8 cellular contexts compared by ENCODE assay signal in the genomic region with DNA sequence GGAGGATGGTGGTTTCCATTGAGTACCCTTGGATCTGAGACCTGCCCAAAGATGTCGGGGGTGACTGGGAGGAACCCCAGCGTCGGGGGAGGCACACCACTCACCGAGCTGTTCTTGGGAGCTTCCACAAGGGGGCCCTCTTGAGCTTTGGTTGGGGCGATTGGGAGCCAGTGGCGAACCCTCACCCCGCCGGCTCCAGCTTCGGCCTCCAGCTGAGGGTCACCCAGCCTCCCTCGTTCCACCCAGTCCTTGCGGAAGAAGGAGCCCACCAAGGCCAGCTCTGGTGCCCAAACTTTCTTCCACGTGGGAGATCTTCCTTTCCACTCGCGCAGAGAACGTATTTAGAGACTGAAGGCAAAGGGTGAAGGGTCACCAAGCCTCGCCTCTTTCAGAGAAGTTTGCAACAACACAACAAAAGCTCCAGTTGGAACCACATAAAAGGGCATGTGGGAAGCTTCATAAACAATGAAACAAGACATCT. TPM values are rescaled to one million over a fixed set of nuclear protein-coding genes. Genes with fewer than 3 reads are reported as not detected.
DNase-seq lines count a peak whose midpoint lies in the region; ATAC-seq and TF ChIP-seq lines count a peak whose summit lies in the region.

No MANE protein-coding gene starts in this region.

- H3K36me3 Mint-ChIP-seq in activated CD4-positive, alpha-beta T cell treated with anti-CD3 and anti-CD28 coated beads, Interleukin-2, amount 10 ng/mL, durations not matched to agents 24 days and 14 days (ENCODE audit: low read depth), result no peaks in the 10 kb centered on the region
- H3K36me3 Mint-ChIP-seq in neural progenitor cell (peaks cover 1% of the 10 kb centered on the region), type B pancreatic cell (peaks cover 6% of the 10 kb centered on the region)

- DNase-seq in AG08396 (ENCODE audit: low spot score) (peak; percentile 75), HT-29 (ENCODE audit: low spot score) (peak; percentile 77), epithelial cell of esophagus (ENCODE audit: low read depth) (peak; percentile 46), neural progenitor cell (ENCODE audit: low spot score) (peak; percentile 88), type B pancreatic cell (ENCODE audit: extremely low spot score, unreplicated experiment) (no peak)
- DNase-seq in activated CD4-positive, alpha-beta T cell treated with anti-CD3 and anti-CD28 coated beads, Interleukin-2, amount 10 ng/mL, durations not matched to agents 24 days and 14 days, result peak; percentile 77

- H3K4me3 ChIP-seq in epithelial cell of esophagus (ENCODE audit: low read length) (no peak overlapping the region), neural progenitor cell (peak overlapping the region; percentile 17)

- H3K4me2 ChIP-seq in neural progenitor cell, result peak overlapping the region; percentile 52

- H3K9me3 Mint-ChIP-seq in activated CD4-positive, alpha-beta T cell treated with anti-CD3 and anti-CD28 coated beads, Interleukin-2, amount 10 ng/mL, durations not matched to agents 24 days and 14 days, result peaks cover 7% of the 10 kb centered on the region
- peaks cover 51% of the 10 kb centered on the region for H3K9me3 Mint-ChIP-seq in neural progenitor cell
- H3K9me3 Mint-ChIP-seq in type B pancreatic cell, result peaks cover 27% of the 10 kb centered on the region

- no peak overlapping the region for H3K4me3 Mint-ChIP-seq in activated CD4-positive, alpha-beta T cell treated with anti-CD3 and anti-CD28 coated beads, Interleukin-2, amount 10 ng/mL, durations not matched to agents 24 days and 14 days
- H3K4me3 Mint-ChIP-seq in neural progenitor cell, result no peak overlapping the region
- H3K4me3 Mint-ChIP-seq in type B pancreatic cell, result peak overlapping the region; percentile 45

- H3K9me3 ChIP-seq in neural progenitor cell (ENCODE audit: low read depth), result peaks cover 11% of the 10 kb centered on the region

- no peaks in the 10 kb centered on the region for H3K36me3 ChIP-seq in neural progenitor cell

- H3K27ac Mint-ChIP-seq in activated CD4-positive, alpha-beta T cell treated with anti-CD3 and anti-CD28 coated beads, Interleukin-2, amount 10 ng/mL, durations not matched to agents 24 days and 14 days, result no peak overlapping the region
- no peak overlapping the region for H3K27ac Mint-ChIP-seq in neural progenitor cell
- no peak overlapping the region for H3K27ac Mint-ChIP-seq in type B pancreatic cell

- no peaks in the 10 kb centered on the region for H4K20me1 ChIP-seq in neural progenitor cell (ENCODE audit: low read depth)

- H3K9ac ChIP-seq in neural progenitor cell, result no peak overlapping the region

- ATAC-seq in GM21529 (IDR thresholded peaks at IDR 0.05; ENCODE audit: unreplicated experiment), result no peak
- ATAC-seq in HG03045 (IDR thresholded peaks at IDR 0.05; ENCODE audit: unreplicated experiment), result no peak

- peak overlapping the region; percentile 86 for H2AFZ ChIP-seq in neural progenitor cell (replicated peaks)

- no peaks in the 10 kb centered on the region for H3F3A ChIP-seq in neural progenitor cell (ENCODE audit: low read depth)

- TF ChIP-seq CTCF in epithelial cell of esophagus (IDR thresholded peaks at IDR 0.05; ENCODE audit: insufficient read depth, low read depth, low read length, missing control alignments) (peak; percentile 63), neural progenitor cell (IDR thresholded peaks at IDR 0.05) (peak; percentile 83), type B pancreatic cell (conservative IDR thresholded peaks at IDR 0.05) (peak; percentile 70)

- H3K4me1 ChIP-seq in neural progenitor cell, result peaks cover 7% of the 10 kb centered on the region

- H3K4me1 Mint-ChIP-seq in activated CD4-positive, alpha-beta T cell treated with anti-CD3 and anti-CD28 coated beads, Interleukin-2, amount 10 ng/mL, durations not matched to agents 24 days and 14 days, result peaks cover 3% of the 10 kb centered on the region
- H3K4me1 Mint-ChIP-seq in neural progenitor cell (no peaks in the 10 kb centered on the region), type B pancreatic cell (ENCODE audit: unreplicated experiment) (no peaks in the 10 kb centered on the region)

- H3K27me3 Mint-ChIP-seq in activated CD4-positive, alpha-beta T cell treated with anti-CD3 and anti-CD28 coated beads, Interleukin-2, amount 10 ng/mL, durations not matched to agents 24 days and 14 days, result peaks cover 13% of the 10 kb centered on the region
- H3K27me3 Mint-ChIP-seq in neural progenitor cell (ENCODE audit: insufficient read depth, low read depth) (peaks cover 8% of the 10 kb centered on the region), type B pancreatic cell (peaks cover 3% of the 10 kb centered on the region)

- H3K27ac ChIP-seq in neural progenitor cell, result no peak overlapping the region

- intact Hi-C loops in activated CD4-positive, alpha-beta T cell treated with anti-CD3 and anti-CD28 coated beads, Interleukin-2, amount 10 ng/mL, durations not matched to agents 24 days and 14 days (cut with micrococcal nuclease), result loop anchor here (10.0 kb wide), 2 partner anchors 153 to 363 kb away; no protein-coding TSS in a partner anchor

- H3K27me3 ChIP-seq in neural progenitor cell, result no peaks in the 10 kb centered on the region

- H3K79me2 ChIP-seq in neural progenitor cell (ENCODE audit: low read depth), result no peaks in the 10 kb centered on the region

RNA-seq across cellular contexts. Expression of a gene that starts 33.6 kb away (rescaled TPM):
- total RNA-seq in HT-29 (2014; rRNA removed; shearing (Covaris generic)), result not detected in 2 replicates
- total RNA-seq in activated CD4-positive, alpha-beta T cell treated with anti-CD3 and anti-CD28 coated beads, Interleukin-2, amount 10 ng/mL, durations not matched to agents 24 days and 14 days, result not detected in 2 replicates
- total RNA-seq in neural progenitor cell (ENCODE audit: low replicate concordance), result not detected in 2 replicates
- 0.26 and 0.53 TPM in 2 replicates for total RNA-seq in type B pancreatic cell (ENCODE audit: low replicate concordance)
